Comparison of ENCODE assay signal across 8 cellular contexts in genomic region chr11:63671322-63672155, GRCh38. TPM values are rescaled to one million over a fixed set of nuclear protein-coding genes. Genes with fewer than 3 reads are reported as not detected.
A peak's percentile ranks its signal among the peaks of the same experiment; 100 is the strongest.
DNase-seq lines count a peak whose midpoint lies in the region; ATAC-seq, FAIRE-seq and TF ChIP-seq lines count a peak whose summit lies in the region.

A gene with protein sequence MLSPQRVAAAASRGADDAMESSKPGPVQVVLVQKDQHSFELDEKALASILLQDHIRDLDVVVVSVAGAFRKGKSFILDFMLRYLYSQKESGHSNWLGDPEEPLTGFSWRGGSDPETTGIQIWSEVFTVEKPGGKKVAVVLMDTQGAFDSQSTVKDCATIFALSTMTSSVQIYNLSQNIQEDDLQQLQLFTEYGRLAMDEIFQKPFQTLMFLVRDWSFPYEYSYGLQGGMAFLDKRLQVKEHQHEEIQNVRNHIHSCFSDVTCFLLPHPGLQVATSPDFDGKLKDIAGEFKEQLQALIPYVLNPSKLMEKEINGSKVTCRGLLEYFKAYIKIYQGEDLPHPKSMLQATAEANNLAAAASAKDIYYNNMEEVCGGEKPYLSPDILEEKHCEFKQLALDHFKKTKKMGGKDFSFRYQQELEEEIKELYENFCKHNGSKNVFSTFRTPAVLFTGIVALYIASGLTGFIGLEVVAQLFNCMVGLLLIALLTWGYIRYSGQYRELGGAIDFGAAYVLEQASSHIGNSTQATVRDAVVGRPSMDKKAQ (minus strand): TSS chr11:63671376. CDS start chr11:63671335, 41 bp downstream.

- 11% methylated on average over 69 of the region's 69 CpGs for WGBS in right cardiac atrium

- DNase-seq in NCI-H1694 treated with DMSO at 0.1 percent for 48 hours (lab: John Stamatoyannopoulos, UW) = peak; percentile 83
- DNase-seq in T-helper 2 cell treated with Interferon-gamma antibody and Interleukin-4, amounts not matched to agents 5 μg/mL and 100 μg/mL, for 36 hours (ENCODE audit: low spot score) = peak; percentile 94
- DNase-seq in ascending aorta (ENCODE audit: low spot score in 2 of 2) = peak; percentile 89 to 99
- peak; percentile 97 to 99 (median 99) for DNase-seq in right cardiac atrium
- DNase-seq in pulmonary artery endothelial cell (ENCODE audit: low read depth, low spot score) = peak; percentile 89
- peak; percentile 94 for DNase-seq in urothelium cell line (ENCODE audit: low spot score)

- ATAC-seq in GM18499 (IDR thresholded peaks at IDR 0.05; ENCODE audit: insufficient read depth, unreplicated experiment) = peak; percentile 64
- ATAC-seq in HG02938 (IDR thresholded peaks at IDR 0.05; ENCODE audit: unreplicated experiment) = peak; percentile 85
- ATAC-seq in right cardiac atrium = peak; percentile 96 to 97

- H3K4me3 Mint-ChIP-seq in T-helper 2 cell treated with Interferon-gamma antibody and Interleukin-4, amounts not matched to agents 5 μg/mL and 100 μg/mL, for 36 hours = peak within 1 kb of the TSS; percentile 88

- peak; percentile 80 for FAIRE-seq in urothelium cell line (lab: Jason Lieb, UNC)

- H3K36me3 ChIP-seq in ascending aorta = peaks cover 0 to 4% of the 10 kb centered on the region in 2 donors

- intact Hi-C loops in ascending aorta (cut with DNase I) = loop anchor here (1.0 to 10.0 kb wide), 3 partner anchors 10 to 143 kb away; partner anchors contain the start of genes PLAAT3, RTN3 and SPINDOC
- intact Hi-C loops in right cardiac atrium (cut with DNase I) = no loop called here

- H3K4me1 ChIP-seq in ascending aorta = peaks cover 13 to 36% of the 10 kb centered on the region in 2 donors
- no peaks in the 10 kb centered on the region for H3K4me1 ChIP-seq in right cardiac atrium (ENCODE audit: control insufficient read depth, insufficient read depth, low read length)

- TF ChIP-seq CTCF in ascending aorta (IDR thresholded peaks at IDR 0.05) = peak in 1 of 3 experiments; percentile 20

- H3K27me3 ChIP-seq in ascending aorta (no peaks in the 10 kb centered on the region), right cardiac atrium (ENCODE audit: control insufficient read depth, insufficient read depth) (no peaks in the 10 kb centered on the region)

- H3K9me3 ChIP-seq in ascending aorta (no peaks in the 10 kb centered on the region), right cardiac atrium (ENCODE audit: control insufficient read depth, low read length) (no peaks in the 10 kb centered on the region)

- peak within 1 kb of the TSS; percentile 80 for H3K27ac Mint-ChIP-seq in T-helper 2 cell treated with Interferon-gamma antibody and Interleukin-4, amounts not matched to agents 5 μg/mL and 100 μg/mL, for 36 hours

- H3K9me3 Mint-ChIP-seq in T-helper 2 cell treated with Interferon-gamma antibody and Interleukin-4, amounts not matched to agents 5 μg/mL and 100 μg/mL, for 36 hours = no peaks in the 10 kb centered on the region

- H3K27me3 Mint-ChIP-seq in T-helper 2 cell treated with Interferon-gamma antibody and Interleukin-4, amounts not matched to agents 5 μg/mL and 100 μg/mL, for 36 hours (ENCODE audit: low read depth) = no peaks in the 10 kb centered on the region

- H3K27ac ChIP-seq in ascending aorta = peak within 1 kb of the TSS; percentile 100
- peak within 1 kb of the TSS; percentile 69 for H3K27ac ChIP-seq in right cardiac atrium (ENCODE audit: low read length)

- peaks cover 12% of the 10 kb centered on the region for H3K36me3 Mint-ChIP-seq in T-helper 2 cell treated with Interferon-gamma antibody and Interleukin-4, amounts not matched to agents 5 μg/mL and 100 μg/mL, for 36 hours (ENCODE audit: low read depth)

- H3K4me1 Mint-ChIP-seq in T-helper 2 cell treated with Interferon-gamma antibody and Interleukin-4, amounts not matched to agents 5 μg/mL and 100 μg/mL, for 36 hours (ENCODE audit: low read depth) = peaks cover 25% of the 10 kb centered on the region

- H3K4me3 ChIP-seq in ascending aorta (peak within 1 kb of the TSS; percentile 93 to 95), right cardiac atrium (ENCODE audit: low read length) (peak within 1 kb of the TSS; percentile 74)

RNA-seq across cellular contexts. Expression of the gene that starts here (rescaled TPM):
- total RNA-seq in ascending aorta (77.3 TPM), right cardiac atrium (10 to 100 TPM; 14.6 to 32.9 (median 23.1) TPM), pulmonary artery endothelial cell (107 and 123 TPM in 2 replicates)
- 6.9 TPM for polyA plus RNA-seq in right cardiac atrium

Comparison
In these comparisons a context has a peak if more than half of its experiments do, and no peak if none do; other contexts are left out.
1. Peak in every context shown above with its lines: DNase-seq, ATAC-seq, H3K4me3 ChIP-seq and H3K27ac ChIP-seq.